In genomic region chr15:39198044-39198625, GRCh38 we compare ENCODE assay signal across 30 cellular contexts.
DNase-seq lines count a peak whose midpoint lies in the region; ATAC-seq and TF ChIP-seq lines count a peak whose summit lies in the region.
"Had no signal": no experiment of that assay in that cellular context is flagged by ENCODE, and none has a peak within 500 bp of the region (broad histone marks: within the 10 kb centered on the region; RNA-seq: fewer than 3 reads in every experiment).

No MANE protein-coding gene starts in this region.

- TF ChIP-seq CTCF in epithelial cell of esophagus (IDR thresholded peaks at IDR 0.05; ENCODE audit: insufficient read depth, low read depth, low read length, missing control alignments) (peak; percentile 16), transverse colon (IDR thresholded peaks at IDR 0.05) (no peak), upper lobe of left lung (IDR thresholded peaks at IDR 0.05) (no peak)

- H3K4me3 ChIP-seq in epithelial cell of esophagus (ENCODE audit: low read length), result no peak overlapping the region
- H3K4me3 ChIP-seq in muscle layer of colon (ENCODE audit: low read depth in 1 of 2, low read length in 2 of 2), result no peak overlapping the region
- no peak overlapping the region for H3K4me3 ChIP-seq in transverse colon
- no peak overlapping the region for H3K4me3 ChIP-seq in upper lobe of left lung
- H3K4me3 ChIP-seq: coronary artery, thoracic aorta had no signal

- in situ Hi-C loops in transverse colon (cut with MboI; ENCODE audit: low pct_ligation_motif_present in 1 of 4, low pct_unique_long_range_greater_than_20kb in 1 of 4, low sequenced_read_pairs in 3 of 4), result no loop called here

- no peak for TF ChIP-seq POLR2A in transverse colon (IDR thresholded peaks at IDR 0.05)
- TF ChIP-seq POLR2A in upper lobe of left lung (IDR thresholded peaks at IDR 0.05), result no peak

- H3K4me1 ChIP-seq in muscle layer of colon (ENCODE audit: insufficient read depth, low read length), result peaks cover 32% of the 10 kb centered on the region
- peaks cover 0 to 3% (median 0%) of the 10 kb centered on the region in 4 donors for H3K4me1 ChIP-seq in transverse colon
- no peaks in the 10 kb centered on the region for H3K4me1 ChIP-seq in upper lobe of left lung

- WGBS in transverse colon (ENCODE audit: low coverage in 1 of 2), 2 donors, result 69% methylated on average over 2 of the region's 2 CpGs; no CpG with 5 or more reads in 1 of the 2 donors
- 86 to 96% methylated on average over 2 of the region's 2 CpGs for WGBS in upper lobe of left lung, 2 donors

- no peaks in the 10 kb centered on the region for H3K27me3 ChIP-seq in muscle layer of colon (ENCODE audit: control insufficient read depth in 1 of 2, insufficient read depth in 2 of 2, low read length in 2 of 2)
- H3K27me3 ChIP-seq in transverse colon, result no peaks in the 10 kb centered on the region
- no peaks in the 10 kb centered on the region for H3K27me3 ChIP-seq in upper lobe of left lung

- DNase-seq in NCI-H187 (lab: John Stamatoyannopoulos, UW) (peak; percentile 15 to 19), epithelial cell of esophagus (ENCODE audit: low read depth) (peak; percentile 87), transverse colon (no peak), upper lobe of left lung (no peak), NCI-H146 treated with DMSO at 0.1 percent for 48 hours (lab: John Stamatoyannopoulos, UW; ENCODE audit: unreplicated experiment) (no peak)
- DNase-seq: activated CD4-positive, alpha-beta T cell treated with anti-CD3 and anti-CD28 coated beads, Interleukin-2, amount 50 U/mL, for 1 hour; activated gamma-delta T cell; activated naive CD8-positive, alpha-beta T cell treated with anti-CD3 and anti-CD28 coated beads for 36 hours; activated T-cell treated with anti-CD3 and anti-CD28 coated beads, Interleukin-2, amount 50 U/mL, for 24 hours; anterior cingulate cortex; C1 segment of cervical spinal cord; caudate nucleus; DMS153; effector CD8-positive, alpha-beta T cell; islet precursor cell; left ventricle myocardium superior; MV-4-11; NCI-H2029; NCI-H510A treated with DMSO at 0.1 percent for 48 hours; nephron progenitor cell; RPMI8226; stimulated activated CD4-positive, alpha-beta T cell treated with anti-CD3 and anti-CD28 coated beads, Interleukin-2, amount 100 ng/mL, for 24 hours; stimulated activated naive CD8-positive, alpha-beta T cell treated with anti-CD3 and anti-CD28 coated beads, Interleukin-15, Interleukin-2, amounts not matched to agents 100 U/mL and 50 U/mL, for 24 hours; T-cell had no signal

- H3K36me3 ChIP-seq in muscle layer of colon (ENCODE audit: insufficient read depth, low read length) (no peaks in the 10 kb centered on the region), transverse colon (no peaks in the 10 kb centered on the region), upper lobe of left lung (no peaks in the 10 kb centered on the region)
- H3K36me3 ChIP-seq: thoracic aorta had no signal

- no peak overlapping the region for H3K9ac ChIP-seq in muscle layer of colon (ENCODE audit: low read length)

- H3K9me3 ChIP-seq in muscle layer of colon (ENCODE audit: low read length), result no peaks in the 10 kb centered on the region
- no peaks in the 10 kb centered on the region for H3K9me3 ChIP-seq in transverse colon
- no peaks in the 10 kb centered on the region for H3K9me3 ChIP-seq in upper lobe of left lung
- H3K9me3 ChIP-seq: thoracic aorta had no signal

- H3K27ac ChIP-seq in muscle layer of colon (ENCODE audit: low read depth, low read length) (peak overlapping the region; percentile 24), transverse colon (peak overlapping the region in 3 of 4 donors; percentile 42 to 65 (median 55)), upper lobe of left lung (no peak overlapping the region)
- H3K27ac ChIP-seq: coronary artery, HL-60, thoracic aorta had no signal

- intact Hi-C loops in transverse colon (cut with DNase I; ENCODE audit: low total_unique reads), result no loop called here

- TF ChIP-seq EP300 in transverse colon (IDR thresholded peaks at IDR 0.05; ENCODE audit: low read depth) (no peak), upper lobe of left lung (IDR thresholded peaks at IDR 0.05) (no peak)

- ATAC-seq in upper lobe of left lung (ENCODE audit: low FRiP score in 2 of 2), result no peak
- ATAC-seq in HG03175 (IDR thresholded peaks at IDR 0.05; ENCODE audit: unreplicated experiment), result no peak
- ATAC-seq: stimulated activated naive CD8-positive, alpha-beta T cell treated with anti-CD3 and anti-CD28 coated beads, Interleukin-15, Interleukin-2, amounts not matched to agents 100 U/mL and 50 U/mL, for 24 hours; T-cell; WTC11 had no signal

Comparison
In these comparisons a context has a peak if more than half of its experiments do, and no peak if none do; other contexts are left out.
1. DNase-seq: peak in NCI-H187 (2 of 2) and epithelial cell of esophagus (single experiment); none in transverse colon (single experiment), upper lobe of left lung (0 of 2) and NCI-H146 treated with DMSO at 0.1 percent for 48 hours (single experiment).
2. H3K27ac ChIP-seq: peak in muscle layer of colon (single experiment) and transverse colon (3 of 4); none in upper lobe of left lung (0 of 4).